22 cellular contexts compared by ENCODE assay signal in the genomic region with DNA sequence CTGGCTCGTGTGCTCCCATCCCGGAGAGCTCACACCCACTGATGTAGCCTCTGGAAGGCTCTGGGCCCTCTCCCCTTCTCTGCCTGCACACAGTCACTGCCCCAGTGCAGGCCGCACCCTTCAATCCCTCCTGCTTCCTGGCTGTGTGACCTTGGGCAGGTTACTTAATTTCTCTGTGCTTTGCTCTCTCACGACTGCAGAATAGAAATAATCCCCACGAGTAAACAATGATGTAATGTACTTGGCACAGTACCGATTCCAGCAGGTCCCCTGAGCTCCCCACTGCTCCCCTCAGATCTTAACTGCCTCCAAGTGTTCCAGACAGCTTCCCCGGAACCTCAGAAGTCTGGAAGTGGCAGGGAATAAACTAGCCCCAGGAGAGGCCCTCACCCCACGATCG. TPM values are rescaled to one million over a fixed set of nuclear protein-coding genes. Genes with fewer than 3 reads are reported as not detected.
DNase-seq lines count a peak whose midpoint lies in the region; ATAC-seq and TF ChIP-seq lines count a peak whose summit lies in the region.
"Had no signal": no experiment of that assay in that cellular context is flagged by ENCODE, and none has a peak within 500 bp of the region (broad histone marks: within the 10 kb centered on the region; RNA-seq: fewer than 3 reads in every experiment).

No MANE protein-coding gene starts in this region.

- H3K4me1 Mint-ChIP-seq in chondrocyte (ENCODE audit: low read depth), result peaks cover 7% of the 10 kb centered on the region
- H3K4me1 Mint-ChIP-seq in naive thymus-derived CD8-positive, alpha-beta T cell, result peaks cover 0 to 4% (median 0%) of the 10 kb centered on the region in 4 donors

- no peaks in the 10 kb centered on the region for H3K27me3 Mint-ChIP-seq in chondrocyte (ENCODE audit: low read depth)
- H3K27me3 Mint-ChIP-seq in naive thymus-derived CD8-positive, alpha-beta T cell, result no peaks in the 10 kb centered on the region

- no peak overlapping the region for H3K4me3 Mint-ChIP-seq in chondrocyte (ENCODE audit: unreplicated experiment)
- no peak overlapping the region for H3K4me3 Mint-ChIP-seq in naive thymus-derived CD8-positive, alpha-beta T cell

- H3K9me3 Mint-ChIP-seq in chondrocyte (ENCODE audit: low read depth), result no peaks in the 10 kb centered on the region
- H3K9me3 Mint-ChIP-seq in naive thymus-derived CD8-positive, alpha-beta T cell, result no peaks in the 10 kb centered on the region

- H3K36me3 Mint-ChIP-seq in chondrocyte (ENCODE audit: low read depth), result peaks cover 6% of the 10 kb centered on the region
- H3K36me3 Mint-ChIP-seq in naive thymus-derived CD8-positive, alpha-beta T cell, result peaks cover 0 to 70% (median 7%) of the 10 kb centered on the region in 3 donors

- no peak for TF ChIP-seq CTCF in chondrocyte (IDR thresholded peaks at IDR 0.05)

- DNase-seq in NCI-H2171 treated with DMSO at 0.1 percent for 48 hours (lab: John Stamatoyannopoulos, UW) (peak; percentile 4), NCI-H2171 (lab: John Stamatoyannopoulos, UW) (no peak), HCEC 1CT (peak; percentile 11), chondrocyte (ENCODE audit: low spot score) (no peak), NCI-H1092 (lab: John Stamatoyannopoulos, UW) (no peak), NCI-H2107 (lab: John Stamatoyannopoulos, UW) (no peak)
- DNase-seq in naive thymus-derived CD8-positive, alpha-beta T cell, result no peak
- DNase-seq: 8988T; activated CD4-positive, CD25-positive, alpha-beta regulatory T cell treated with anti-CD3 and anti-CD28 coated beads, Interleukin-2, amount 50 U/mL, for 72 hours; activated CD8-positive, alpha-beta memory T cell treated with anti-CD3 and anti-CD28 coated beads, Interleukin-2, amount 50 U/mL, for 48 hours; C1 segment of cervical spinal cord; cerebellar nuclear complex; effector memory CD4-positive, alpha-beta T cell; left ventricle myocardium inferior; NCI-H1436; NCI-H82; PC-9; sigmoid colon; stimulated activated naive CD4-positive, alpha-beta T cell treated with Interleukin-2 at 50 U/mL for 16 hours; transverse colon had no signal

- no peak for ATAC-seq in naive thymus-derived CD8-positive, alpha-beta T cell
- no peak for ATAC-seq in HG03175 (IDR thresholded peaks at IDR 0.05; ENCODE audit: unreplicated experiment)
- ATAC-seq: GM12878 had no signal

- POLR2A ChIA-PET in naive thymus-derived CD8-positive, alpha-beta T cell (lab: Charles Lee), result no interaction called here

- H3K27ac Mint-ChIP-seq in chondrocyte (ENCODE audit: unreplicated experiment), result peak overlapping the region; percentile 61
- H3K27ac Mint-ChIP-seq in naive thymus-derived CD8-positive, alpha-beta T cell, result peak overlapping the region in 6 of 10 donors; percentile 0 to 84 (median 54)

RNA-seq across cellular contexts. Expression of a gene that starts 16.1 kb away (rescaled TPM):
- total RNA-seq in chondrocyte, result 12.1 to 24.7 TPM (median 17.0 TPM) in 3 replicates
- 100 to 1,000 TPM; 129 to 131 TPM for total RNA-seq in naive thymus-derived CD8-positive, alpha-beta T cell
- 10 to 100 TPM; 27.6 to 32.8 (median 28.8) TPM for polyA plus RNA-seq in naive thymus-derived CD8-positive, alpha-beta T cell

RNA-seq across cellular contexts. Expression of a gene that starts 16.5 kb away (rescaled TPM):
- total RNA-seq in chondrocyte, result 5.0 to 5.9 TPM (median 5.6 TPM) in 3 replicates
- total RNA-seq in naive thymus-derived CD8-positive, alpha-beta T cell, result 1 to 10 TPM; 8.9 to 9.4 TPM
- 1 to 10 TPM in 1 of 3 donors, under 1 TPM in 2; 0.26 to 1.2 (median 0.91) TPM for polyA plus RNA-seq in naive thymus-derived CD8-positive, alpha-beta T cell

RNA-seq across cellular contexts. Expression of a gene that starts 43.4 kb away (rescaled TPM):
- 1.9 to 5.6 TPM (median 4.0 TPM) in 3 replicates for total RNA-seq in chondrocyte
- total RNA-seq in naive thymus-derived CD8-positive, alpha-beta T cell, result 1 to 10 TPM; 1.6 to 2.7 TPM
- polyA plus RNA-seq in naive thymus-derived CD8-positive, alpha-beta T cell, result under 1 TPM in 2 of 3 donors, not detected in 1; 0.39 to 0.74 TPM
- total RNA-seq: PC-9 had no signal

Comparison
In these comparisons a context has a peak if more than half of its experiments do, and no peak if none do; other contexts are left out.
1. DNase-seq: peak in NCI-H2171 treated with DMSO at 0.1 percent for 48 hours (single experiment) and HCEC 1CT (single experiment); none in NCI-H2171 (single experiment), chondrocyte (single experiment), naive thymus-derived CD8-positive, alpha-beta T cell (0 of 10), NCI-H1092 (single experiment) and NCI-H2107 (single experiment).